ENCODE assay signal across 1 cellular context in genomic region chr15:80991446-80991845, GRCh38.
TF ChIP-seq lines count a peak whose summit lies in the region.

No MANE protein-coding gene starts in this region.

TF ChIP-seq in GM23338, 12 proteins besides CTCF, POLR2A, EP300 and RAD21 (continued from another document):
- TF ChIP-seq ZNF462 (CRISPR knock-in tag; IDR thresholded peaks at IDR 0.05) = no peak
- TF ChIP-seq POLR2AphosphoS5 (IDR thresholded peaks at IDR 0.05; ENCODE audit: low read depth) = no peak
- no peak for TF ChIP-seq STAT1 (IDR thresholded peaks at IDR 0.05; ENCODE audit: unreplicated experiment)
- TF ChIP-seq ETS1 (IDR thresholded peaks at IDR 0.05) = no peak
- no peak for TF ChIP-seq REST (IDR thresholded peaks at IDR 0.05; ENCODE audit: unreplicated experiment)
- TF ChIP-seq JUNB (IDR thresholded peaks at IDR 0.05; ENCODE audit: unreplicated experiment) = no peak
- TF ChIP-seq ZNF331 (CRISPR knock-in tag; IDR thresholded peaks at IDR 0.05; ENCODE audit: low read depth) = no peak
- TF ChIP-seq ZNF114 (CRISPR knock-in tag; IDR thresholded peaks at IDR 0.05) = no peak
